Comparison of ENCODE assay signal across 10 cellular contexts in the genomic region with DNA sequence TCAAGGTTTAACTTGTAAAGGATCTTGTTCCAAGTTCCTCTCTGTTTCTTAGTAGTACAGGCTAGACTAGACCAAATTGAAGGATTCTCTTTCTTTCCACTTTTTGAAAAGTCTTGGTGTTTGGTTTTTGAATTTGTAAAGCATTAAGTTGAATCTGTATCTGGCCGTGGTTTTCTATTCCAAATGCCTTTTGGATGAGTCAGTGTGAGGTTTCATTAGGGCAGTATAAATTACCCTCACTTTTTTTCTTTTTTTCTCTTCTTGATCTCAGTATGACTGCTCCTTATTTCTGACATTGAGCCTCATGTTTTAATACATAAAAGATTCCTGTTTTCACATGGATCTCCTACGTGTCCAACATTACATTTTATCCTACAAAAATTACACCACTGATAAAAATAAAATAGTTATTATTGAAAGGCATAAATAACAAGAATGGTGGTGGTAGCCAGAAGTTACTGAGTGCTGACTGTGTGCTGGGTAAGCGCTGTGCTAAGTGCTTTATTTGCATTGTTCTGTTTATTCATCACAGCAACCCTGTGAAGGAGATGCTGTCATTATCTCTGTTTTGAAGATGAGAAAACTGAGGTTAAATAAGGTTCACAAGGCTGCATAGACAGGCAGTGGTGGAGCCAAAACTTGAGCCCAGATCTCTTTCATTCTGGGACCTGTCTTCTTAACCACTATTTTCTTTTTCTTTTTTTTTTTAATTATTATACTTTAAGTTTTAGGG. TPM values are rescaled to one million over a fixed set of nuclear protein-coding genes. Genes with fewer than 3 reads are reported as not detected.
A peak's percentile ranks its signal among the peaks of the same experiment; 100 is the strongest.
DNase-seq lines count a peak whose midpoint lies in the region; ATAC-seq and TF ChIP-seq lines count a peak whose summit lies in the region.
"Had no signal": no experiment of that assay in that cellular context is flagged by ENCODE, and none has a peak within 500 bp of the region (broad histone marks: within the 10 kb centered on the region; RNA-seq: fewer than 3 reads in every experiment).

No MANE protein-coding gene starts in this region.

- H3K36me3 ChIP-seq in PC-3 (ENCODE audit: low read depth, low read length): no peaks in the 10 kb centered on the region
- no peaks in the 10 kb centered on the region for H3K36me3 ChIP-seq in osteoblast (ENCODE audit: insufficient read depth, low read length)

- no peaks in the 10 kb centered on the region for H3K9me3 ChIP-seq in PC-3 (ENCODE audit: low read length)
- no peaks in the 10 kb centered on the region for H3K9me3 ChIP-seq in osteoblast (ENCODE audit: low read depth, low read length)
- no peaks in the 10 kb centered on the region for H3K9me3 ChIP-seq in T-helper 17 cell (ENCODE audit: control insufficient read depth, low read length, poor library complexity, severe bottlenecking)

- no peaks in the 10 kb centered on the region for H3K36me3 Mint-ChIP-seq in stimulated activated effector memory CD8-positive, alpha-beta T cell treated with anti-CD3 and anti-CD28 coated beads, Interleukin-12 subunit alpha, Interleukin-12 subunit beta, amount 100 ng/mL, for 72 hours
- H3K36me3 Mint-ChIP-seq in T-helper 17 cell (ENCODE audit: low read depth) (no peaks in the 10 kb centered on the region), natural killer cell (no peaks in the 10 kb centered on the region)
- H3K36me3 Mint-ChIP-seq: CD8-positive, alpha-beta T cell had no signal

- ATAC-seq in PC-3 (peak; percentile 84), T-helper 17 cell (no peak), natural killer cell (no peak)
- ATAC-seq in stimulated activated effector memory CD8-positive, alpha-beta T cell treated with anti-CD3 and anti-CD28 coated beads, Interleukin-12 subunit alpha, Interleukin-12 subunit beta, amount 100 ng/mL, for 72 hours: no peak
- ATAC-seq: CD8-positive, alpha-beta T cell had no signal

- H3K4me3 ChIP-seq in PC-3 (ENCODE audit: low read length) (no peak overlapping the region), epithelial cell of proximal tubule (ENCODE audit: low read depth, low read length) (peak overlapping the region; percentile 3), osteoblast (ENCODE audit: insufficient read depth, low read length) (no peak overlapping the region)

- H3K27ac ChIP-seq in PC-3 (ENCODE audit: low read length) (no peak overlapping the region), osteoblast (ENCODE audit: low read depth, low read length) (peak overlapping the region; percentile 52)

- H3K79me2 ChIP-seq in PC-3 (ENCODE audit: low read length): 0 out of 2 replicates have a peak, but pooled peaks cover 4% of the 10 kb centered on the region
- no peaks in the 10 kb centered on the region for H3K79me2 ChIP-seq in osteoblast (ENCODE audit: insufficient read depth, low read length)

- in situ Hi-C loops in Caki2 (cut with HindIII; ENCODE audit: low pct_unique_long_range_greater_than_20kb, low sequenced_read_pairs): no loop called here

- no peak overlapping the region for H3K9ac ChIP-seq in PC-3 (ENCODE audit: low read length)

- no peak overlapping the region for H2AFZ ChIP-seq in PC-3 (ENCODE audit: low read length)
- no peak overlapping the region for H2AFZ ChIP-seq in osteoblast (ENCODE audit: low read length)

- CTCF ChIA-PET in PC-3 (lab: Charles Lee): interaction anchor here (0.7 kb wide), 1 partner anchor 92 kb away, joined by 4 read pairs; no protein-coding TSS in a partner anchor

- H3K4me1 ChIP-seq in PC-3 (ENCODE audit: insufficient read depth, low read length) (peaks cover 10% of the 10 kb centered on the region), osteoblast (ENCODE audit: insufficient read depth, low read length) (peaks cover 50% of the 10 kb centered on the region)

- DNase-seq in Caki2 (ENCODE audit: low read depth) (peak; percentile 80), PC-3 (peak; percentile 55), epithelial cell of proximal tubule (ENCODE audit: low read depth) (peak; percentile 83), osteoblast (ENCODE audit: insufficient read length, low spot score, missing footprints) (peak; percentile 44), T-helper 17 cell (no peak), natural killer cell (no peak)
- DNase-seq in stimulated activated effector memory CD8-positive, alpha-beta T cell treated with anti-CD3 and anti-CD28 coated beads, Interleukin-12 subunit alpha, Interleukin-12 subunit beta, amount 100 ng/mL, for 72 hours (ENCODE audit: low spot score in 2 of 2): no peak
- DNase-seq in activated effector memory CD4-positive, alpha-beta T cell treated with Interleukin-2 at 50 U/mL for 16 hours: no peak
- DNase-seq: CD8-positive, alpha-beta T cell; stimulated activated CD4-positive, alpha-beta T cell treated with anti-CD3 and anti-CD28 coated beads, Interleukin-2, amount 100 ng/mL, for 24 hours had no signal

- no peaks in the 10 kb centered on the region for H3K4me1 Mint-ChIP-seq in stimulated activated effector memory CD8-positive, alpha-beta T cell treated with anti-CD3 and anti-CD28 coated beads, Interleukin-12 subunit alpha, Interleukin-12 subunit beta, amount 100 ng/mL, for 72 hours
- H3K4me1 Mint-ChIP-seq in T-helper 17 cell (no peaks in the 10 kb centered on the region), natural killer cell (no peaks in the 10 kb centered on the region)

- H3K27ac Mint-ChIP-seq in stimulated activated effector memory CD8-positive, alpha-beta T cell treated with anti-CD3 and anti-CD28 coated beads, Interleukin-12 subunit alpha, Interleukin-12 subunit beta, amount 100 ng/mL, for 72 hours: no peak overlapping the region
- no peak overlapping the region for H3K27ac Mint-ChIP-seq in T-helper 17 cell
- no peak overlapping the region for H3K27ac Mint-ChIP-seq in natural killer cell
- H3K27ac Mint-ChIP-seq: CD8-positive, alpha-beta T cell had no signal

- H3K9me3 Mint-ChIP-seq in stimulated activated effector memory CD8-positive, alpha-beta T cell treated with anti-CD3 and anti-CD28 coated beads, Interleukin-12 subunit alpha, Interleukin-12 subunit beta, amount 100 ng/mL, for 72 hours: no peaks in the 10 kb centered on the region
- peaks cover 3 to 5% of the 10 kb centered on the region in 2 donors for H3K9me3 Mint-ChIP-seq in natural killer cell
- H3K9me3 Mint-ChIP-seq: CD8-positive, alpha-beta T cell had no signal

- TF ChIP-seq CTCF in PC-3 (conservative IDR thresholded peaks at IDR 0.05; ENCODE audit: low read depth, low read length) (no peak), epithelial cell of proximal tubule (conservative IDR thresholded peaks at IDR 0.05; ENCODE audit: low read depth, low read length) (no peak), osteoblast (IDR thresholded peaks at IDR 0.05; ENCODE audit: extremely low read depth, low read depth, low read length) (no peak), natural killer cell (IDR thresholded peaks at IDR 0.05) (no peak)

- peak overlapping the region; percentile 56 for H3K4me2 ChIP-seq in PC-3 (ENCODE audit: low read length)
- H3K4me2 ChIP-seq in osteoblast (ENCODE audit: insufficient read depth, low read length): peak overlapping the region; percentile 41

- POLR2A ChIA-PET in PC-3 (lab: Charles Lee; ENCODE audit: unreplicated experiment): no interaction called here

- H4K20me1 ChIP-seq in PC-3 (ENCODE audit: low read length) (no peaks in the 10 kb centered on the region), osteoblast (ENCODE audit: insufficient read depth, low read length) (no peaks in the 10 kb centered on the region)

- H3K4me3 Mint-ChIP-seq in stimulated activated effector memory CD8-positive, alpha-beta T cell treated with anti-CD3 and anti-CD28 coated beads, Interleukin-12 subunit alpha, Interleukin-12 subunit beta, amount 100 ng/mL, for 72 hours: no peak overlapping the region
- H3K4me3 Mint-ChIP-seq in T-helper 17 cell: no peak overlapping the region
- no peak overlapping the region for H3K4me3 Mint-ChIP-seq in natural killer cell
- H3K4me3 Mint-ChIP-seq: CD8-positive, alpha-beta T cell had no signal

- intact Hi-C loops in PC-3 (cut with micrococcal nuclease): loop anchor here (2.0 kb wide), 1 partner anchor 49 kb away; a partner anchor contains a TSS
- intact Hi-C loops in natural killer cell (cut with micrococcal nuclease): no loop called here

- H3K27me3 Mint-ChIP-seq in T-helper 17 cell: no peaks in the 10 kb centered on the region
- no peaks in the 10 kb centered on the region for H3K27me3 Mint-ChIP-seq in natural killer cell (ENCODE audit: low read depth in 2 of 2)

- no peaks in the 10 kb centered on the region for H3K27me3 ChIP-seq in PC-3 (ENCODE audit: low read length)
- H3K27me3 ChIP-seq in osteoblast (ENCODE audit: insufficient read depth, low read length): no peaks in the 10 kb centered on the region

- H3F3A ChIP-seq in PC-3 (ENCODE audit: low read length, unreplicated experiment): no peaks in the 10 kb centered on the region

- no peaks in the 10 kb centered on the region for H3K9me2 ChIP-seq in PC-3 (replicated peaks; ENCODE audit: low read length)

- no TSS peak for BruUV-seq in PC-3 (replicated peaks; lab: Mats Ljungman, UMichigan)

RNA-seq across cellular contexts. Expression of a gene that starts 48.3 kb away (rescaled TPM):
- total RNA-seq in Caki2 (2014; rRNA removed; shearing (Covaris generic); ENCODE audit: low replicate concordance): 26.3 and 32.1 TPM in 2 replicates
- total RNA-seq in PC-3 (2014; rRNA removed): 2.8 and 7.6 TPM in 2 replicates
- total RNA-seq in epithelial cell of proximal tubule: 40.0 and 59.7 TPM in 2 replicates
- 11.6 and 16.2 TPM in 2 replicates for total RNA-seq in osteoblast
- 1 to 10 TPM in 1 of 2 donors, under 1 TPM in 1; 0.50 to 3.8 TPM for total RNA-seq in T-helper 17 cell
- 1 to 10 TPM in 1 of 3 donors, under 1 TPM in 2; 0.23 to 1.5 (median 0.54) TPM for total RNA-seq in natural killer cell
- total RNA-seq: CD8-positive, alpha-beta T cell had no signal

Comparison
In these comparisons a context has a peak if more than half of its experiments do, and no peak if none do; other contexts are left out.
1. DNase-seq: peak in Caki2 (single experiment), PC-3 (single experiment), epithelial cell of proximal tubule (single experiment) and osteoblast (single experiment); none in stimulated activated effector memory CD8-positive, alpha-beta T cell treated with anti-CD3 and anti-CD28 coated beads, Interleukin-12 subunit alpha, Interleukin-12 subunit beta, amount 100 ng/mL, for 72 hours (0 of 2), activated effector memory CD4-positive, alpha-beta T cell treated with Interleukin-2 at 50 U/mL for 16 hours (single experiment), T-helper 17 cell (0 of 3) and natural killer cell (single experiment).